In genomic region chr6:116511424-116512131, GRCh38 we compare ENCODE assay signal across 9 cellular contexts. TPM values are rescaled to one million over a fixed set of nuclear protein-coding genes. Genes with fewer than 3 reads are reported as not detected.
DNase-seq lines count a peak whose midpoint lies in the region; ATAC-seq and TF ChIP-seq lines count a peak whose summit lies in the region.
"Had no signal": no experiment of that assay in that cellular context is flagged by ENCODE, and none has a peak within 500 bp of the region (broad histone marks: within the 10 kb centered on the region; RNA-seq: fewer than 3 reads in every experiment).

A gene with protein sequence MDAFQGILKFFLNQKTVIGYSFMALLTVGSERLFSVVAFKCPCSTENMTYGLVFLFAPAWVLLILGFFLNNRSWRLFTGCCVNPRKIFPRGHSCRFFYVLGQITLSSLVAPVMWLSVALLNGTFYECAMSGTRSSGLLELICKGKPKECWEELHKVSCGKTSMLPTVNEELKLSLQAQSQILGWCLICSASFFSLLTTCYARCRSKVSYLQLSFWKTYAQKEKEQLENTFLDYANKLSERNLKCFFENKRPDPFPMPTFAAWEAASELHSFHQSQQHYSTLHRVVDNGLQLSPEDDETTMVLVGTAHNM (plus strand): TSS chr6:116511639. CDS start chr6:116511697, 58 bp downstream.

- H3K9me3 Mint-ChIP-seq in H9: peaks cover 0 to 7% of the 10 kb centered on the region in 2 experiments; a peak in 3 of 5 replicates

- no peaks in the 10 kb centered on the region for H4K20me1 ChIP-seq in H9 (ENCODE audit: control insufficient read depth, insufficient read depth, insufficient read length)

- no peaks in the 10 kb centered on the region for H3K36me3 ChIP-seq in SK-N-MC (ENCODE audit: insufficient read depth, low read length)

- H3K9me3 ChIP-seq in H9 (ENCODE audit: control insufficient read depth, low read depth, low read length) (no peaks in the 10 kb centered on the region), SK-N-MC (ENCODE audit: low read depth, low read length) (no peaks in the 10 kb centered on the region)

- no CpG with 5 or more reads among the region's 10 CpGs for WGBS in H9 (ENCODE audit: extremely low coverage, insufficient read length, low lambda C conversion rate)

- no peak within 1 kb of the TSS for H4K91ac ChIP-seq in H9 (ENCODE audit: insufficient read length, low read depth, low read length)

- no peak within 1 kb of the TSS for H2AK5ac ChIP-seq in H9 (ENCODE audit: insufficient read length, low read length)

- ATAC-seq in foreskin keratinocyte (peak; percentile 64), HG02623 (IDR thresholded peaks at IDR 0.05; ENCODE audit: unreplicated experiment) (no peak), HG03196 (IDR thresholded peaks at IDR 0.05; ENCODE audit: unreplicated experiment) (no peak), GM18517 (IDR thresholded peaks at IDR 0.05; ENCODE audit: unreplicated experiment) (no peak)

- H4K8ac ChIP-seq in H9 (replicated peaks; ENCODE audit: insufficient read length, low read depth, low read length): no peak within 1 kb of the TSS

- H3K18ac ChIP-seq in H9 (ENCODE audit: insufficient read length, low read depth, low read length): peak within 1 kb of the TSS; percentile 35

- H3K9ac ChIP-seq in H9 (ENCODE audit: extremely low read depth, insufficient read length, low read length) (peak within 1 kb of the TSS; percentile 20), SK-N-MC (ENCODE audit: insufficient read length) (no peak within 1 kb of the TSS)

- TF ChIP-seq CTCF in H9 (conservative IDR thresholded peaks at IDR 0.05): peak; percentile 66
- peak; percentile 91 for TF ChIP-seq CTCF in foreskin keratinocyte (conservative IDR thresholded peaks at IDR 0.05)

- H2BK120ac ChIP-seq in H9 (ENCODE audit: low read depth, low read length, poor library complexity, severe bottlenecking): no peak within 1 kb of the TSS

- no peaks in the 10 kb centered on the region for H3K79me1 ChIP-seq in H9 (ENCODE audit: insufficient read depth, low read depth, low read length, poor library complexity, severe bottlenecking)

- no peak within 1 kb of the TSS for H3K4me3 Mint-ChIP-seq in H9
- H3K4me3 Mint-ChIP-seq: stimulated activated naive CD8-positive, alpha-beta T cell treated with anti-CD3 and anti-CD28 coated beads, Interleukin-15, Interleukin-2, amounts not matched to agents 100 ng/mL and 50 ng/mL, for 24 hours had no signal

- peak within 1 kb of the TSS; percentile 34 for H4K5ac ChIP-seq in H9 (ENCODE audit: insufficient read length, low read depth, low read length)

- no peak within 1 kb of the TSS for H3K56ac ChIP-seq in H9 (ENCODE audit: insufficient read length, low read depth, low read length)

- no peak within 1 kb of the TSS for H2BK12ac ChIP-seq in H9 (ENCODE audit: insufficient read length, low read depth, low read length)

- H3K4me3 ChIP-seq in SK-N-MC: peak within 1 kb of the TSS; percentile 45; the same call in 1 of the 2 replicates

- H2BK15ac ChIP-seq in H9 (ENCODE audit: low read depth, low read length): no peak within 1 kb of the TSS

- H3K23me2 ChIP-seq in H9 (ENCODE audit: insufficient read length, low read depth, low read length, poor library complexity, severe bottlenecking): no peaks in the 10 kb centered on the region

- peak within 1 kb of the TSS; percentile 3 to 82 (median 74); a peak in 4 of 7 replicates for H3K27ac Mint-ChIP-seq in H9
- H3K27ac Mint-ChIP-seq: stimulated activated naive CD8-positive, alpha-beta T cell treated with anti-CD3 and anti-CD28 coated beads, Interleukin-15, Interleukin-2, amounts not matched to agents 100 ng/mL and 50 ng/mL, for 24 hours had no signal

- no peak within 1 kb of the TSS for H2BK5ac ChIP-seq in H9 (ENCODE audit: insufficient read length, low read length)

- peaks cover 4% of the 10 kb centered on the region; the same call in 1 of the 2 replicates for H3K4me1 ChIP-seq in H9 (ENCODE audit: insufficient read depth, low read length)
- peaks cover 14% of the 10 kb centered on the region for H3K4me1 ChIP-seq in foreskin keratinocyte

- peaks cover 11 to 18% of the 10 kb centered on the region in 2 experiments for H3K4me1 Mint-ChIP-seq in H9

- H3K27ac ChIP-seq in H9 (ENCODE audit: insufficient read length, low read depth, low read length): no peak within 1 kb of the TSS
- peak within 1 kb of the TSS; percentile 0; the same call in 1 of the 2 replicates for H3K27ac ChIP-seq in SK-N-MC
- H3K27ac ChIP-seq in foreskin keratinocyte: no peak within 1 kb of the TSS

- H3K14ac ChIP-seq in H9 (ENCODE audit: insufficient read depth, low read length): no peak within 1 kb of the TSS

- H3K79me2 ChIP-seq in H9 (ENCODE audit: insufficient read depth, low read length): no peaks in the 10 kb centered on the region

- H3T11ph ChIP-seq in H9 (ENCODE audit: low read length): no peak within 1 kb of the TSS

- H3K27me3 Mint-ChIP-seq in H9 (ENCODE audit: low read depth): no peaks in the 10 kb centered on the region; the same call in 1 of the 2 replicates
- H3K27me3 Mint-ChIP-seq: stimulated activated naive CD8-positive, alpha-beta T cell treated with anti-CD3 and anti-CD28 coated beads, Interleukin-15, Interleukin-2, amounts not matched to agents 100 ng/mL and 50 ng/mL, for 24 hours had no signal

- no peak within 1 kb of the TSS for H2BK20ac ChIP-seq in H9 (ENCODE audit: low read depth, low read length, poor library complexity, severe bottlenecking)

- H3K4ac ChIP-seq in H9 (ENCODE audit: low read depth, low read length): no peak within 1 kb of the TSS

- H3K27me3 ChIP-seq in H9 (ENCODE audit: insufficient read depth, low read length) (no peaks in the 10 kb centered on the region), foreskin keratinocyte (no peaks in the 10 kb centered on the region)

- peak within 1 kb of the TSS; percentile 76 for H2AFZ ChIP-seq in H9 (ENCODE audit: low read length)

- H3K4me2 ChIP-seq in H9 (ENCODE audit: insufficient read depth, insufficient read length, low read length): no peak within 1 kb of the TSS

- no peak within 1 kb of the TSS for H3K23ac ChIP-seq in H9 (ENCODE audit: insufficient read length, low read depth, low read length)

- peaks cover 0 to 6% (median 2%) of the 10 kb centered on the region in 3 experiments; a peak in 1 of 7 replicates for H3K36me3 Mint-ChIP-seq in H9 (ENCODE audit: insufficient read depth in 1 of 3, low read depth in 3 of 3)

- peak; percentile 36 for DNase-seq in H9
- no peak for DNase-seq in SK-N-MC (ENCODE audit: low read depth, low spot score)
- DNase-seq in foreskin keratinocyte: peak; percentile 55 to 80
- peak; percentile 48 for DNase-seq in pons (ENCODE audit: low spot score)
- no peak for DNase-seq in GF-D8 (lab: John Stamatoyannopoulos, UW)

RNA-seq across cellular contexts. Expression of the gene that starts here (rescaled TPM):
- total RNA-seq in H9 (2021) (0.02 and 0.09 TPM in 2 replicates), foreskin keratinocyte (0.11 and 0.20 TPM in 2 replicates)
- polyA plus RNA-seq in foreskin keratinocyte: 0.03 and 0.10 TPM in 2 replicates

Comparison
In these comparisons a context has a peak if more than half of its experiments do, and no peak if none do; other contexts are left out.
1. Peak in DNase-seq and H3K9ac ChIP-seq in H9; RNA of the gene not detected or under 1 TPM.
2. Peak in DNase-seq and ATAC-seq in foreskin keratinocyte; RNA of the gene not detected or under 1 TPM.